ENCODE assay signal across 21 cellular contexts in the genomic region with DNA sequence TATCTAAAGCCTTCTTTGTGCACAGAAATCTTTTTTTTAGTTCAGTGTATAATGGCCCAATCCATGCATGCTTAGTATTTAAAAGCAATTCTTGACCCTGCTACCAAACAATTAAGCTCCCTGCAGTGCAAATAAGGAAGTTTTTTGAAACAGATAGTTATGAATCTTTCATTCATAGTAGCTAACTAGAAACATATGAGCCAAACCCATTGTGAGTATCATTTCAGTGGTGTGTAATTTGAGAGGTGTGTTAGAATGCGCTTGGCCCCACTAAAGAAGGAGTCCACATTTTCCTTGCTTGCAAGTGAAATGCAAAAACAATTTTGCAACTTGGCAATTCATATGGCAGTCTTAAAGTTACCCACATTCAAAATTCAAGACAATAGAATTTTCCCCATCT. TPM values are rescaled to one million over a fixed set of nuclear protein-coding genes. Genes with fewer than 3 reads are reported as not detected.
DNase-seq lines count a peak whose midpoint lies in the region; ATAC-seq and TF ChIP-seq lines count a peak whose summit lies in the region.
"Had no signal": no experiment of that assay in that cellular context is flagged by ENCODE, and none has a peak within 500 bp of the region (broad histone marks: within the 10 kb centered on the region; RNA-seq: fewer than 3 reads in every experiment).

No MANE protein-coding gene starts in this region.

- no peak overlapping the region for H3K4me3 Mint-ChIP-seq in CD4-positive, alpha-beta memory T cell
- H3K4me3 Mint-ChIP-seq: activated CD4-positive, alpha-beta T cell treated with anti-CD3 and anti-CD28 coated beads, Interleukin-2, amount 10 ng/mL, durations not matched to agents 7 days and 5 days; H9 had no signal

- no peak for TF ChIP-seq CTCF in fibroblast of mammary gland (conservative IDR thresholded peaks at IDR 0.05; ENCODE audit: control insufficient read depth, insufficient read depth, low read depth, low read length)

- peak; percentile 68 for ATAC-seq in sciatic nerve
- ATAC-seq: right cardiac atrium had no signal

- no peak overlapping the region for H3K27ac Mint-ChIP-seq in CD4-positive, alpha-beta memory T cell
- H3K27ac Mint-ChIP-seq: activated CD4-positive, alpha-beta T cell treated with anti-CD3 and anti-CD28 coated beads, Interleukin-2, amount 10 ng/mL, durations not matched to agents 7 days and 5 days; H9 had no signal

- intact Hi-C loops in sciatic nerve (cut with DNase I): no loop called here
- intact Hi-C loops in CD4-positive, alpha-beta memory T cell (cut with micrococcal nuclease): loop anchor here (5.0 kb wide), 1 partner anchor 183 kb away; no protein-coding TSS in a partner anchor

- no peaks in the 10 kb centered on the region for H3K9me3 Mint-ChIP-seq in CD4-positive, alpha-beta memory T cell
- H3K9me3 Mint-ChIP-seq: activated CD4-positive, alpha-beta T cell treated with anti-CD3 and anti-CD28 coated beads, Interleukin-2, amount 10 ng/mL, durations not matched to agents 7 days and 5 days; H9 had no signal

- no peak overlapping the region for H3K4me3 ChIP-seq in fibroblast of mammary gland (ENCODE audit: control insufficient read depth, low read depth, low read length)
- H3K4me3 ChIP-seq in CD4-positive, alpha-beta memory T cell (ENCODE audit: low read length in 2 of 2): no peak overlapping the region
- no peak overlapping the region for H3K4me3 ChIP-seq in H7 (ENCODE audit: insufficient read depth, low read depth, low read length)
- H3K4me3 ChIP-seq: left ventricle myocardium inferior, tibial nerve had no signal

- H3K4me1 Mint-ChIP-seq in CD4-positive, alpha-beta memory T cell: peaks cover 0 to 4% (median 1%) of the 10 kb centered on the region in 4 donors
- H3K4me1 Mint-ChIP-seq: activated CD4-positive, alpha-beta T cell treated with anti-CD3 and anti-CD28 coated beads, Interleukin-2, amount 10 ng/mL, durations not matched to agents 7 days and 5 days had no signal

- H3K9me3 ChIP-seq in CD4-positive, alpha-beta memory T cell (ENCODE audit: control insufficient read depth in 1 of 2, low read length in 2 of 2): no peaks in the 10 kb centered on the region
- H3K9me3 ChIP-seq: left ventricle myocardium inferior, tibial nerve had no signal

- H3K27ac ChIP-seq in CD4-positive, alpha-beta memory T cell (ENCODE audit: low read depth, low read length): no peak overlapping the region
- H3K27ac ChIP-seq: KMS-11, left ventricle myocardium inferior, RWPE1, tibial nerve had no signal

- POLR2A ChIA-PET in CD4-positive, alpha-beta memory T cell (lab: Charles Lee; ENCODE audit: partially characterized antibody): no interaction called here

- H3K27me3 ChIP-seq in CD4-positive, alpha-beta memory T cell (ENCODE audit: insufficient read depth, low read length): peaks cover 3% of the 10 kb centered on the region
- no peaks in the 10 kb centered on the region for H3K27me3 ChIP-seq in H7 (ENCODE audit: control insufficient read depth, insufficient read depth, low read length)
- H3K27me3 ChIP-seq: tibial nerve had no signal

- H3K36me3 ChIP-seq in CD4-positive, alpha-beta memory T cell (ENCODE audit: insufficient read depth, low read length): no peaks in the 10 kb centered on the region
- no peaks in the 10 kb centered on the region for H3K36me3 ChIP-seq in H7 (replicated peaks; ENCODE audit: control insufficient read depth, insufficient read depth, low read length)
- H3K36me3 ChIP-seq: left ventricle myocardium inferior, tibial nerve had no signal

- peak; percentile 26 for DNase-seq in NCI-H2029 (lab: John Stamatoyannopoulos, UW)
- DNase-seq in NCI-H2029 treated with DMSO at 0.1 percent for 48 hours (lab: John Stamatoyannopoulos, UW): no peak
- peak; percentile 4 for DNase-seq in NCI-H774 (lab: John Stamatoyannopoulos, UW)
- DNase-seq in fibroblast of mammary gland (ENCODE audit: low read depth): peak; percentile 81
- no peak for DNase-seq in sciatic nerve (ENCODE audit: low spot score)
- DNase-seq in CD4-positive, alpha-beta memory T cell: no peak
- no peak for DNase-seq in H7
- DNase-seq in HT-29 (ENCODE audit: low spot score): no peak
- DNase-seq: 8988T; activated CD4-positive, alpha-beta T cell treated with anti-CD3 and anti-CD28 coated beads, Interleukin-2, amount 10 ng/mL, durations not matched to agents 7 days and 5 days; activated naive CD4-positive, alpha-beta T cell; anterior cingulate cortex; DMS79; H9; left ventricle myocardium inferior; nucleus accumbens; right cardiac atrium; stimulated activated naive CD4-positive, alpha-beta T cell had no signal

- peaks cover 9 to 16% of the 10 kb centered on the region in 2 donors for H3K27me3 Mint-ChIP-seq in CD4-positive, alpha-beta memory T cell

- CTCF ChIA-PET in CD4-positive, alpha-beta memory T cell (lab: Charles Lee; ENCODE audit: partially characterized antibody): no interaction called here

- H3K36me3 Mint-ChIP-seq in CD4-positive, alpha-beta memory T cell: no peaks in the 10 kb centered on the region

- no peaks in the 10 kb centered on the region for H3K4me1 ChIP-seq in CD4-positive, alpha-beta memory T cell (ENCODE audit: insufficient read depth, low read length)

RNA-seq across cellular contexts. Expression of a gene that starts 14.4 kb away (rescaled TPM):
- total RNA-seq in sciatic nerve: 117 TPM
- 1 to 10 TPM; 2.6 to 3.8 TPM for total RNA-seq in CD4-positive, alpha-beta memory T cell
- 1 to 10 TPM; 3.5 to 4.0 TPM for polyA plus RNA-seq in CD4-positive, alpha-beta memory T cell
- 2.7 and 3.0 TPM in 2 replicates for total RNA-seq in H7 (2014; rRNA removed; shearing (Covaris generic))
- 169 and 189 TPM in 2 replicates for total RNA-seq in HT-29 (2014; rRNA removed; shearing (Covaris generic))

Comparison
In these comparisons a context has a peak if more than half of its experiments do, and no peak if none do; other contexts are left out.
1. DNase-seq: peak in NCI-H2029 (single experiment), NCI-H774 (single experiment) and fibroblast of mammary gland (single experiment); none in NCI-H2029 treated with DMSO at 0.1 percent for 48 hours (single experiment), sciatic nerve (single experiment), CD4-positive, alpha-beta memory T cell (0 of 5), H7 (single experiment) and HT-29 (single experiment).
2. RNA of a gene that starts 14.4 kb away (total RNA-seq): 169 to 189 TPM in HT-29 and 117 TPM in sciatic nerve (single experiment); 2.6 to 3.8 TPM in CD4-positive, alpha-beta memory T cell and 2.7 to 3.0 TPM in H7; every median in the first group is over 10 times any median in the second.